10 cellular contexts compared by ENCODE assay signal in genomic region chr4:108053281-108053701, GRCh38.
DNase-seq lines count a peak whose midpoint lies in the region; ATAC-seq and TF ChIP-seq lines count a peak whose summit lies in the region.
"Had no signal": no experiment of that assay in that cellular context is flagged by ENCODE, and none has a peak within 500 bp of the region (broad histone marks: within the 10 kb centered on the region; RNA-seq: fewer than 3 reads in every experiment).

No MANE protein-coding gene starts in this region.

- no peak overlapping the region for H3K4me3 ChIP-seq in CD4-positive, alpha-beta memory T cell (ENCODE audit: low read length in 2 of 2)
- H3K4me3 ChIP-seq in upper lobe of left lung (no peak overlapping the region), Karpas-422 (ENCODE audit: low read length) (no peak overlapping the region)
- H3K4me3 ChIP-seq: BLaER1 treated with 17β-estradiol and CSF1 and Interleukin-3, amounts not matched to agents 10 nM and 100 nM; tibial nerve had no signal

- H3K4me1 ChIP-seq in CD4-positive, alpha-beta memory T cell (ENCODE audit: insufficient read depth, low read length), result peaks cover 75% of the 10 kb centered on the region
- H3K4me1 ChIP-seq in upper lobe of left lung (no peaks in the 10 kb centered on the region), Karpas-422 (ENCODE audit: low read length) (no peaks in the 10 kb centered on the region)
- H3K4me1 ChIP-seq: tibial nerve had no signal

- no peaks in the 10 kb centered on the region for H3K27me3 ChIP-seq in CD4-positive, alpha-beta memory T cell (ENCODE audit: insufficient read depth, low read length)
- H3K27me3 ChIP-seq in upper lobe of left lung (no peaks in the 10 kb centered on the region), Karpas-422 (ENCODE audit: low read length) (no peaks in the 10 kb centered on the region)
- H3K27me3 ChIP-seq: BLaER1 treated with 17β-estradiol and CSF1 and Interleukin-3, amounts not matched to agents 10 nM and 100 nM; tibial nerve had no signal

- no peak for DNase-seq in CD4-positive, alpha-beta memory T cell
- DNase-seq in GM19238 (ENCODE audit: insufficient read length, low spot score) (peak; percentile 44), upper lobe of left lung (no peak), substantia nigra (lab: John Stamatoyannopoulos, UW) (no peak), NCI-H82 treated with DMSO at 0.1 percent for 48 hours (lab: John Stamatoyannopoulos, UW; ENCODE audit: unreplicated experiment) (no peak), Karpas-422 (no peak)
- DNase-seq in activated CD8-positive, alpha-beta T cell treated with anti-CD3 and anti-CD28 coated beads, Interleukin-2, amount 10 ng/mL, durations not matched to agents 7 days and 5 days, result no peak

- H3K79me2 ChIP-seq in Karpas-422 (ENCODE audit: low read length), result no peaks in the 10 kb centered on the region

- H3K9me2 ChIP-seq in Karpas-422 (replicated peaks; ENCODE audit: insufficient read depth, low read length), result no peaks in the 10 kb centered on the region

- peaks cover 25 to 74% of the 10 kb centered on the region in 2 donors for H3K36me3 Mint-ChIP-seq in CD4-positive, alpha-beta memory T cell
- H3K36me3 Mint-ChIP-seq in activated CD8-positive, alpha-beta T cell treated with anti-CD3 and anti-CD28 coated beads, Interleukin-2, amount 10 ng/mL, durations not matched to agents 7 days and 5 days (ENCODE audit: low read depth), result peaks cover 74% of the 10 kb centered on the region

- TF ChIP-seq POLR2A in upper lobe of left lung (IDR thresholded peaks at IDR 0.05), result no peak

- H3K4me1 Mint-ChIP-seq in CD4-positive, alpha-beta memory T cell, result peaks cover 40 to 76% (median 64%) of the 10 kb centered on the region in 4 donors
- peaks cover 79% of the 10 kb centered on the region for H3K4me1 Mint-ChIP-seq in activated CD8-positive, alpha-beta T cell treated with anti-CD3 and anti-CD28 coated beads, Interleukin-2, amount 10 ng/mL, durations not matched to agents 7 days and 5 days (ENCODE audit: low read depth)

- no peak for TF ChIP-seq CTCF in upper lobe of left lung (IDR thresholded peaks at IDR 0.05)

- H3K27me3 Mint-ChIP-seq in CD4-positive, alpha-beta memory T cell, result no peaks in the 10 kb centered on the region
- no peaks in the 10 kb centered on the region for H3K27me3 Mint-ChIP-seq in activated CD8-positive, alpha-beta T cell treated with anti-CD3 and anti-CD28 coated beads, Interleukin-2, amount 10 ng/mL, durations not matched to agents 7 days and 5 days (ENCODE audit: low read depth)

- peak overlapping the region in 2 of 8 donors; percentile 0 to 55 for H3K4me3 Mint-ChIP-seq in CD4-positive, alpha-beta memory T cell
- no peak overlapping the region for H3K4me3 Mint-ChIP-seq in activated CD8-positive, alpha-beta T cell treated with anti-CD3 and anti-CD28 coated beads, Interleukin-2, amount 10 ng/mL, durations not matched to agents 7 days and 5 days

- no peaks in the 10 kb centered on the region for H4K20me1 ChIP-seq in Karpas-422 (ENCODE audit: insufficient read depth, low read depth, low read length)

- intact Hi-C loops in CD4-positive, alpha-beta memory T cell (cut with micrococcal nuclease), result loop anchor here (2.0 kb wide), 1 partner anchor 18 kb away; no protein-coding TSS in a partner anchor

- no peak overlapping the region for H3K9ac ChIP-seq in Karpas-422 (ENCODE audit: low read length)
- H3K9ac ChIP-seq: BLaER1 treated with 17β-estradiol and CSF1 and Interleukin-3, amounts not matched to agents 10 nM and 100 nM had no signal

- TF ChIP-seq EP300 in upper lobe of left lung (IDR thresholded peaks at IDR 0.05), result no peak

- ATAC-seq in HG02970 (IDR thresholded peaks at IDR 0.05; ENCODE audit: low FRiP score, unreplicated experiment) (peak; percentile 91), upper lobe of left lung (ENCODE audit: low FRiP score in 2 of 2) (no peak)
- ATAC-seq in activated CD8-positive, alpha-beta T cell treated with anti-CD3 and anti-CD28 coated beads, Interleukin-2, amount 10 ng/mL, durations not matched to agents 7 days and 5 days, result no peak

- H3K4me2 ChIP-seq in Karpas-422 (ENCODE audit: low read depth, low read length, poor library complexity, severe bottlenecking), result no peak overlapping the region

- no peaks in the 10 kb centered on the region for H3K9me3 ChIP-seq in CD4-positive, alpha-beta memory T cell (ENCODE audit: control insufficient read depth in 1 of 2, low read length in 2 of 2)
- H3K9me3 ChIP-seq in upper lobe of left lung, result no peaks in the 10 kb centered on the region
- no peaks in the 10 kb centered on the region for H3K9me3 ChIP-seq in Karpas-422 (ENCODE audit: low read length)
- H3K9me3 ChIP-seq: BLaER1 treated with 17β-estradiol and CSF1 and Interleukin-3, amounts not matched to agents 10 nM and 100 nM; tibial nerve had no signal

- H2AFZ ChIP-seq in Karpas-422 (ENCODE audit: low read length), result no peak overlapping the region

- no peak overlapping the region for H3K27ac ChIP-seq in CD4-positive, alpha-beta memory T cell (ENCODE audit: low read depth, low read length)
- no peak overlapping the region for H3K27ac ChIP-seq in upper lobe of left lung
- no peak overlapping the region for H3K27ac ChIP-seq in substantia nigra (ENCODE audit: low read depth, low read length, poor library complexity, severe bottlenecking)
- no peak overlapping the region for H3K27ac ChIP-seq in Karpas-422 (ENCODE audit: low read length)
- H3K27ac ChIP-seq: tibial nerve had no signal

- 79 to 100% methylated on average over 1 of the region's 1 CpG for WGBS in upper lobe of left lung, 2 donors

- peaks cover 0 to 2% (median 0%) of the 10 kb centered on the region in 8 donors for H3K9me3 Mint-ChIP-seq in CD4-positive, alpha-beta memory T cell
- no peaks in the 10 kb centered on the region for H3K9me3 Mint-ChIP-seq in activated CD8-positive, alpha-beta T cell treated with anti-CD3 and anti-CD28 coated beads, Interleukin-2, amount 10 ng/mL, durations not matched to agents 7 days and 5 days (ENCODE audit: insufficient read depth)

- H3K36me3 ChIP-seq in CD4-positive, alpha-beta memory T cell (ENCODE audit: insufficient read depth, low read length), result peaks cover 37% of the 10 kb centered on the region
- H3K36me3 ChIP-seq in upper lobe of left lung (no peaks in the 10 kb centered on the region), Karpas-422 (ENCODE audit: insufficient read depth, low read length) (no peaks in the 10 kb centered on the region)
- H3K36me3 ChIP-seq: tibial nerve had no signal

- peak overlapping the region; percentile 64 to 95 (median 75) for H3K27ac Mint-ChIP-seq in CD4-positive, alpha-beta memory T cell
- peak overlapping the region; percentile 76 for H3K27ac Mint-ChIP-seq in activated CD8-positive, alpha-beta T cell treated with anti-CD3 and anti-CD28 coated beads, Interleukin-2, amount 10 ng/mL, durations not matched to agents 7 days and 5 days

- POLR2A ChIA-PET in CD4-positive, alpha-beta memory T cell (lab: Charles Lee; ENCODE audit: partially characterized antibody), result interaction anchor here (0.6 to 1.2 kb wide), 4 partner anchors 9 to 85 kb away, joined by 3 read pairs; no protein-coding TSS in a partner anchor
- POLR2A ChIA-PET in activated CD8-positive, alpha-beta T cell treated with anti-CD3 and anti-CD28 coated beads, Interleukin-2, amount 10 ng/mL, durations not matched to agents 7 days and 5 days (lab: Charles Lee), result interaction anchor here (1.6 kb wide), 1 partner anchor 14 kb away, joined by 11 read pairs; no protein-coding TSS in a partner anchor

- CTCF ChIA-PET in CD4-positive, alpha-beta memory T cell (lab: Charles Lee; ENCODE audit: partially characterized antibody), result interaction anchor here (0.9 to 1.2 kb wide), 2 partner anchors 23 to 54 kb away, joined by 3 to 6 read pairs; no protein-coding TSS in a partner anchor
- CTCF ChIA-PET in activated CD8-positive, alpha-beta T cell treated with anti-CD3 and anti-CD28 coated beads, Interleukin-2, amount 10 ng/mL, durations not matched to agents 7 days and 5 days (lab: Charles Lee), result interaction anchor here (1.0 to 5.7 kb wide), 5 partner anchors 14 to 102 kb away, joined by 3 to 43 read pairs (median 9); no protein-coding TSS in a partner anchor
